8 cellular contexts compared by ENCODE assay signal in genomic region chr5:154761062-154761740, GRCh38. TPM values are rescaled to one million over a fixed set of nuclear protein-coding genes. Genes with fewer than 3 reads are reported as not detected.
A peak's percentile ranks its signal among the peaks of the same experiment; 100 is the strongest.
DNase-seq lines count a peak whose midpoint lies in the region; ATAC-seq, FAIRE-seq and TF ChIP-seq lines count a peak whose summit lies in the region.

No MANE protein-coding gene starts in this region.

- TSS peak; percentile 30 for BruUV-seq in GM12878 (replicated peaks; lab: Mats Ljungman, UMichigan)

- TF ChIP-seq CTCF in GM12878 (IDR thresholded peaks at IDR 0.05 in 2 of 3, conservative IDR thresholded peaks at IDR 0.05 in 1 of 3; ENCODE audit: control insufficient read depth in 2 of 3, extremely low read depth in 1 of 3, insufficient read depth in 1 of 3, low read depth in 3 of 3, low read length in 3 of 3), result no peak

- CTCF ChIA-PET in GM12878 (lab: Yijun Ruan, JAX), result interaction anchor here (0.7 to 0.8 kb wide), 3 partner anchors 9 to 10 kb away, joined by 3 to 4 read pairs (median 4); no protein-coding TSS in a partner anchor

- intact Hi-C loops in GM12878 (cut with micrococcal nuclease; ENCODE audit: unreplicated experiment) (no loop called here), head of caudate nucleus (cut with DNase I) (no loop called here)

- peak overlapping the region; percentile 62 for H3K27ac ChIP-seq in GM12878 (ENCODE audit: control insufficient read depth, insufficient read depth)
- H3K27ac ChIP-seq in subcutaneous abdominal adipose tissue (ENCODE audit: low read depth, low read length), result peak overlapping the region; percentile 56

- TF ChIP-seq POLR2A in GM12878 (IDR thresholded peaks at IDR 0.05; ENCODE audit: low read depth, low read length), result peak; percentile 37; the same call in 1 of the 2 replicates

- TF ChIP-seq EP300 in GM12878 (IDR thresholded peaks at IDR 0.05; ENCODE audit: borderline replicate concordance in 1 of 2, control insufficient read depth in 1 of 2, low read depth in 2 of 2, low read length in 2 of 2), result no peak

- no peaks in the 10 kb centered on the region for H3K9me3 ChIP-seq in GM12878 (replicated peaks; ENCODE audit: control insufficient read depth, insufficient read depth, low read length)
- H3K9me3 ChIP-seq in subcutaneous abdominal adipose tissue (ENCODE audit: control insufficient read depth in 5 of 5, low read length in 5 of 5), result no peaks in the 10 kb centered on the region

- H2AFZ ChIP-seq in GM12878 (ENCODE audit: control insufficient read depth, low read depth, low read length), result no peak overlapping the region

- H3K4me1 ChIP-seq in GM12878 (ENCODE audit: control insufficient read depth, insufficient read depth, low read length) (peaks cover 38% of the 10 kb centered on the region), subcutaneous abdominal adipose tissue (ENCODE audit: control insufficient read depth in 5 of 5, insufficient read depth in 5 of 5, low read length in 5 of 5) (peaks cover 4 to 66% (median 43%) of the 10 kb centered on the region in 5 donors)

- H3K9ac ChIP-seq in GM12878 (ENCODE audit: control insufficient read depth, insufficient read depth, low read length), result peak overlapping the region; percentile 8; the same call in 1 of the 2 replicates
- H3K9ac ChIP-seq in subcutaneous abdominal adipose tissue (ENCODE audit: low read length in 5 of 5), result no peak overlapping the region

- H3K79me2 ChIP-seq in GM12878 (ENCODE audit: control insufficient read depth, insufficient read depth, low read length), result peaks cover 97% of the 10 kb centered on the region

- FAIRE-seq in GM12878 (lab: Jason Lieb, UNC), result no peak

- H3K36me3 ChIP-seq in GM12878 (ENCODE audit: control insufficient read depth in 2 of 2, insufficient read depth in 2 of 2, low read length in 1 of 2) (peaks cover 2 to 4% of the 10 kb centered on the region in 2 experiments; a peak in 3 of 4 replicates), subcutaneous abdominal adipose tissue (ENCODE audit: control insufficient read depth in 5 of 5, insufficient read depth in 5 of 5, low read length in 5 of 5) (no peaks in the 10 kb centered on the region)

- WGBS in GM12878 (ENCODE audit: insufficient coverage, insufficient replicate concordance, low lambda C conversion rate, missing lambda C conversion rate), result 20% methylated on average over 5 of the region's 5 CpGs

- ATAC-seq in HG03175 (IDR thresholded peaks at IDR 0.05; ENCODE audit: unreplicated experiment), result peak; percentile 33
- ATAC-seq in GM12878, result peak; percentile 61
- no peak for ATAC-seq in GM18519 (IDR thresholded peaks at IDR 0.05; ENCODE audit: low FRiP score, unreplicated experiment)

- peaks cover 11% of the 10 kb centered on the region for H4K20me1 ChIP-seq in GM12878 (ENCODE audit: control insufficient read depth, insufficient read depth)

- H3K27me3 ChIP-seq in GM12878 (replicated peaks in 1 of 2; ENCODE audit: control insufficient read depth in 2 of 2, insufficient read depth in 2 of 2, low read length in 1 of 2) (no peaks in the 10 kb centered on the region), subcutaneous abdominal adipose tissue (ENCODE audit: control insufficient read depth in 5 of 5, insufficient read depth in 4 of 5, low read length in 5 of 5) (no peaks in the 10 kb centered on the region)

- SMC1A ChIA-PET in GM12878 (lab: Charles Lee; ENCODE audit: uncharacterized antibody, unreplicated experiment), result interaction anchor here (0.7 to 2.4 kb wide), 5 partner anchors 22 to 96 kb away, joined by 3 to 5 read pairs (median 4); no protein-coding TSS in a partner anchor

- peak overlapping the region; percentile 70 for H3K4me3 ChIP-seq in GM12878
- H3K4me3 ChIP-seq in subcutaneous abdominal adipose tissue (ENCODE audit: low read depth in 1 of 5, low read length in 5 of 5), result no peak overlapping the region

- DNase-seq in activated naive CD4-positive, alpha-beta T cell treated with Interleukin-2 at 50 U/mL for 16 hours, result peak; percentile 15
- DNase-seq in activated naive CD4-positive, alpha-beta T cell treated with anti-CD3 and anti-CD28 coated beads, Interleukin-2, amount 50 U/mL, for 16 hours, result no peak
- DNase-seq in GM12878 (ENCODE audit: low read depth, low spot score), result no peak
- DNase-seq in head of caudate nucleus, result no peak
- no peak for DNase-seq in NCI-H82 treated with DMSO at 0.1 percent for 48 hours (lab: John Stamatoyannopoulos, UW; ENCODE audit: unreplicated experiment)

- RAD21 ChIA-PET in GM12878 (lab: Charles Lee; ENCODE audit: unreplicated experiment), result interaction anchor here (1.0 to 1.2 kb wide), 4 partner anchors 23 to 258 kb away, joined by 3 to 6 read pairs (median 4); no protein-coding TSS in a partner anchor

- in situ Hi-C loops in GM12878 (cut with MboI), result no loop called here

- H3K4me2 ChIP-seq in GM12878 (ENCODE audit: control insufficient read depth, insufficient read depth), result peak overlapping the region; percentile 98

- no peak for TF ChIP-seq RAD21 in GM12878 (IDR thresholded peaks at IDR 0.05; ENCODE audit: insufficient read depth, low read depth, low read length)

- POLR2A ChIA-PET in GM12878 (lab: Charles Lee), result interaction anchor here (0.5 to 2.2 kb wide), 7 partner anchors 9 to 1152 kb away, joined by 3 to 7 read pairs (median 3); partner anchors contain the start of gene CNOT8

TF ChIP-seq in GM12878, 131 proteins besides CTCF, POLR2A, EP300 and RAD21 (continues in another document):
- no peak for TF ChIP-seq NFXL1 (IDR thresholded peaks at IDR 0.05; ENCODE audit: borderline replicate concordance)
- TF ChIP-seq SIX5 (IDR thresholded peaks at IDR 0.05; ENCODE audit: low read depth, low read length, severe bottlenecking), result no peak
- TF ChIP-seq KAT2A (conservative IDR thresholded peaks at IDR 0.05; ENCODE audit: control insufficient read depth, low read depth, low read length), result no peak
- TF ChIP-seq TBL1XR1 (IDR thresholded peaks at IDR 0.05; ENCODE audit: low read depth, low read length), result no peak
- no peak for TF ChIP-seq RELB (IDR thresholded peaks at IDR 0.05; ENCODE audit: low read depth)
- peak; percentile 35; the same call in 1 of the 2 replicates for TF ChIP-seq MTA2 (IDR thresholded peaks at IDR 0.05; ENCODE audit: low read depth)
- TF ChIP-seq CREB1 (IDR thresholded peaks at IDR 0.05; ENCODE audit: low read depth), result no peak
- no peak for TF ChIP-seq ATF7 (IDR thresholded peaks at IDR 0.05; ENCODE audit: low read depth)
- TF ChIP-seq HDGF (IDR thresholded peaks at IDR 0.05), result no peak
- TF ChIP-seq E2F8 (IDR thresholded peaks at IDR 0.05; ENCODE audit: low read depth, partially characterized antibody), result no peak
- no peak for TF ChIP-seq POU2F2 (IDR thresholded peaks at IDR 0.05; ENCODE audit: borderline replicate concordance, low read depth, low read length)
- no peak for TF ChIP-seq ZNF217 (IDR thresholded peaks at IDR 0.05)
- no peak for TF ChIP-seq TCF3 (IDR thresholded peaks at IDR 0.05; ENCODE audit: borderline replicate concordance, insufficient read depth, low read depth, low read length)
- TF ChIP-seq CHD2 (IDR thresholded peaks at IDR 0.05; ENCODE audit: borderline replicate concordance, low read depth, low read length), result no peak

RNA-seq across cellular contexts. Expression of gene LARP1, which starts 6.0 kb away (rescaled TPM):
- total RNA-seq in GM12878 (2013; cell fraction: nucleolus; rRNA removed), result 116 and 118 TPM in 2 replicates
- total RNA-seq in GM12878 (2014; rRNA removed), result 54.0 and 63.2 TPM in 2 replicates
- 59.8 and 63.1 TPM in 2 replicates for total RNA-seq in GM12878 (2014; rRNA removed; fragmentation: Illumina TruSeq; extraction: Trizol)
- 219 and 227 TPM in 2 replicates for total RNA-seq in GM12878 (2021)
- polyA plus RNA-seq in GM12878 (2011; ENCODE audit: low read depth), result 45.4 TPM
- 30.0 and 58.4 TPM in 2 replicates for polyA plus RNA-seq in GM12878 (2011; rRNA removed)
- polyA plus RNA-seq in GM12878 (2011; cell fraction: cytosol; rRNA removed), result 42.4 and 55.8 TPM in 2 replicates
- 99.6 and 121 TPM in 2 replicates for polyA plus RNA-seq in GM12878 (2011; cell fraction: nucleus; rRNA removed)
- 57.6 and 61.3 TPM in 2 replicates for polyA plus RNA-seq in GM12878 (2012)
- 132 and 140 TPM in 2 replicates for polyA plus RNA-seq in GM12878 (2014; fragmentation: Illumina TruSeq; extraction: Trizol)
- 10 to 100 TPM; 22.6 to 39.3 TPM for polyA plus RNA-seq in GM12878 (2014; fragmentation: Nextera tagmentation; extraction: Ambion mirVana)
- polyA plus RNA-seq in GM12878 (2014; rRNA removed), result 83.7 and 90.5 TPM in 2 replicates
- 10 to 100 TPM; 30.0 to 34.3 TPM for polyA plus RNA-seq in GM12878 (2016; fragmentation: Nextera tagmentation; extraction: Ambion mirVana)
- polyA minus RNA-seq in GM12878 (2011; rRNA and poly(A)+ RNA removed), result 67.0 and 86.7 TPM in 2 replicates
- polyA minus RNA-seq in GM12878 (2011; cell fraction: cytosol; rRNA and poly(A)+ RNA removed), result 44.5 and 48.9 TPM in 2 replicates
- 58.8 and 110 TPM in 2 replicates for polyA minus RNA-seq in GM12878 (2011; cell fraction: nucleus; rRNA and poly(A)+ RNA removed)
